Comparison of ENCODE assay signal across 9 cellular contexts in the genomic region with DNA sequence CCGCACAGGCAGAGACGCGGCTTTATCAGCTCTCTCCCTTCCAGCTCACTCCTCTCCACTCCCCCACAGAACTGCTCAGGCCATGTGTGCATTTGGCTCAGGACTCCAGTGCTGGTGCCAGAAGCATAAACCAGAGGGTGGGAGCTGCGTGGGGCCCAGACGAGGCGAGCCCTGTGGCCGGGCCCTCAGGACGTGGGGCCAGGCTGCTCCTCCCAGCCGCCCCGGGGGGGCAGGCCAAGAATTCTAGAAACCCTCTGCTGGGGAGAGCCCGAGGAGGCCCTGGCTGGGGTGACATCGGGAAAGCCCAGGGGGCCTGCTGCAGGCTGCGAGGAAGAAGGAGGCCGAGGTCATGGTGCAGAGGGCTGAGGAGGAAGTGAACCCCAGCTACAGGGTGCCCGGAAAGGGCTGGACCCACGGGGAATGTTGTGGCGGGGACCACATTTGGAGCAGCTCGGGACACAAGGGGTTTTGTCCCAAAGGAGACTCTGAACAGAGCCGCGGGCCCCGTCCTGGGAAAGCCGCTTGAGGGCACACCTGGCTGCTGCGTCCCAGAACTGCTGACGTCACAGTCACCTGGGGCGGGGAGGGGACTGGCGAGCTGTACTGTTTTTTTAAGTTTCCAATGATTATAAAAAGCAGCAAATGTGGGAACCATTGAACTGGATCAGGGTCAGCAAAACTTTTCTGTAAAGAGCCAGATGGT.
A peak's percentile ranks its signal among the peaks of the same experiment; 100 is the strongest.
DNase-seq lines count a peak whose midpoint lies in the region; ATAC-seq and TF ChIP-seq lines count a peak whose summit lies in the region.
"Had no signal": no experiment of that assay in that cellular context is flagged by ENCODE, and none has a peak within 500 bp of the region (broad histone marks: within the 10 kb centered on the region; RNA-seq: fewer than 3 reads in every experiment).

No MANE protein-coding gene starts in this region.

- TF ChIP-seq POLR2A in right lobe of liver (IDR thresholded peaks at IDR 0.05): no peak

- 22% methylated on average over 10 of the region's 26 CpGs for WGBS in right lobe of liver (ENCODE audit: insufficient coverage, low coverage, low lambda C conversion rate, missing lambda C conversion rate)

- H3K27ac ChIP-seq in dorsolateral prefrontal cortex (peak overlapping the region in 27 of 59 donors; percentile 2 to 67 (median 46)), right lobe of liver (peak overlapping the region; percentile 31 to 58 (median 57))

- TF ChIP-seq CTCF in HFFc6 (IDR thresholded peaks at IDR 0.05) (no peak), dorsolateral prefrontal cortex (IDR thresholded peaks at IDR 0.05 in 54 of 56, conservative IDR thresholded peaks at IDR 0.05 in 2 of 56; ENCODE audit: low read depth in 1 of 56, partially characterized antibody in 56 of 56) (no peak), right lobe of liver (IDR thresholded peaks at IDR 0.05) (peak in 1 of 4 donors; percentile 16)

- no peaks in the 10 kb centered on the region for H3K9me3 Mint-ChIP-seq in HFFc6

- H3K27me3 Mint-ChIP-seq in HFFc6 (ENCODE audit: insufficient read depth): no peaks in the 10 kb centered on the region

- no peaks in the 10 kb centered on the region for H3K36me3 Mint-ChIP-seq in HFFc6 (ENCODE audit: low read depth)

- H3K4me3 Mint-ChIP-seq in HFFc6: no peak overlapping the region; the same call in 1 of the 2 replicates

- DNase-seq in HFFc6 (peak; percentile 36), dorsolateral prefrontal cortex (peak in 8 of 10 donors; percentile 31 to 71 (median 46)), right lobe of liver (peak; percentile 64 to 81 (median 69)), stromal cell of bone marrow (ENCODE audit: low read depth) (peak; percentile 61), SIG-M5 (lab: John Stamatoyannopoulos, UW) (no peak)
- no peak for DNase-seq in activated CD4-positive, alpha-beta T cell treated with anti-CD3 and anti-CD28 coated beads for 4 hours
- DNase-seq: NCI-H2107 had no signal

- H3K9me3 ChIP-seq in right lobe of liver: no peaks in the 10 kb centered on the region

- ATAC-seq in right lobe of liver (peak; percentile 39 to 71 (median 52)), GM19397 (IDR thresholded peaks at IDR 0.05; ENCODE audit: unreplicated experiment) (no peak), HG03139 (IDR thresholded peaks at IDR 0.05; ENCODE audit: unreplicated experiment) (no peak)

- H3K4me1 Mint-ChIP-seq in HFFc6 (ENCODE audit: low read depth): peaks cover 50% of the 10 kb centered on the region

- H3K4me3 ChIP-seq in dorsolateral prefrontal cortex (peak overlapping the region in 4 of 59 donors; percentile 1 to 11 (median 4)), right lobe of liver (no peak overlapping the region)

- no peaks in the 10 kb centered on the region for H3K27me3 ChIP-seq in dorsolateral prefrontal cortex
- H3K27me3 ChIP-seq in right lobe of liver: no peaks in the 10 kb centered on the region

- H3K36me3 ChIP-seq in right lobe of liver: no peaks in the 10 kb centered on the region

- intact Hi-C loops in dorsolateral prefrontal cortex (cut with DNase I): no loop called here
- intact Hi-C loops in right lobe of liver (cut with DNase I): no loop called here

- peak overlapping the region; percentile 77 for H3K27ac Mint-ChIP-seq in HFFc6

- H3K4me1 ChIP-seq in right lobe of liver: peaks cover 0 to 66% (median 24%) of the 10 kb centered on the region in 4 donors

Comparison
In these comparisons a context has a peak if more than half of its experiments do, and no peak if none do; other contexts are left out.
1. DNase-seq: peak in HFFc6 (single experiment), dorsolateral prefrontal cortex (8 of 10), right lobe of liver (3 of 3) and stromal cell of bone marrow (single experiment); none in activated CD4-positive, alpha-beta T cell treated with anti-CD3 and anti-CD28 coated beads for 4 hours (0 of 2) and SIG-M5 (single experiment).
2. ATAC-seq: peak in right lobe of liver (4 of 4); none in GM19397 (single experiment) and HG03139 (single experiment).